20 cellular contexts compared by ENCODE assay signal in the genomic region with DNA sequence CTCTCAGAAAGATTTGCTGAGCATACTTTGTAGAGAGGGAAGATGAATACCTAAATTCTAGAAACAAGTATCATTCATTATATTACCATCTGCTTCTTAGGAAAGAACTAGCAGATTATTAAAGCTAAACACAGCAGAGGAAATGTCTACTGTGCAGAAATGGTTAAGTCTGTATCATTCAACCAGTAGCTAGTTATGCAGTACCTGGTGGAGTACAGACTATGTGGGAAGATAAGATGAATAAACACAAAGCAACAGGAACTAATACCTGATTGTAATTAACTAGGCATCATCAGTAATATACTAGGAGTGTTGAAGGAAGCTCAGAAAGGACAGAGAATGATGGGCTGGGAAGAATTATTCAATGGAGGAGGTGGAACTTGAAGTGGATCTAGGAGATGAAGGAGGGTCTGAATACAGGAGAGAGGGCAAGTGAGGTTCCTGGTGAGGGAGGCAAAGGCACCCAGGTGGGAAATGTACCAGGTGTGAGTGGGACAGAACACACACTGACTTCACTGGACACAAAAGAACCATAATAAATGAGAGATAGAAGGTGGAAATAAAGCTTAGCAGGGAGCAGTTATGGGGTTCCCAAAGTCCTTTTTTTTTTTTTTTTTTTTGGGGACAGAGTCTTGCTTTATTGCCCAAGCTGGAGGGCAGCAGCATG. TPM values are rescaled to one million over a fixed set of nuclear protein-coding genes. Genes with fewer than 3 reads are reported as not detected.
DNase-seq lines count a peak whose midpoint lies in the region; ATAC-seq, FAIRE-seq and TF ChIP-seq lines count a peak whose summit lies in the region.
"Had no signal": no experiment of that assay in that cellular context is flagged by ENCODE, and none has a peak within 500 bp of the region (broad histone marks: within the 10 kb centered on the region; RNA-seq: fewer than 3 reads in every experiment).

No MANE protein-coding gene starts in this region.

- no peak overlapping the region for H3K4me3 Mint-ChIP-seq in activated naive CD4-positive, alpha-beta T cell treated with anti-CD3 and anti-CD28 coated beads, Interleukin-2, amount 50 U/mL, for 24 hours
- H3K4me3 Mint-ChIP-seq in HFFc6 = no peak overlapping the region
- no peak overlapping the region for H3K4me3 Mint-ChIP-seq in activated naive CD8-positive, alpha-beta T cell treated with anti-CD3 and anti-CD28 coated beads, Interleukin-2, amount 50 U/mL, for 24 hours
- no peak overlapping the region for H3K4me3 Mint-ChIP-seq in stimulated activated effector memory CD8-positive, alpha-beta T cell treated with anti-CD3 and anti-CD28 coated beads, Interleukin-12 subunit alpha, Interleukin-12 subunit beta, amount 100 ng/mL, for 72 hours
- H3K4me3 Mint-ChIP-seq: neural progenitor cell had no signal

- H3K27me3 Mint-ChIP-seq in activated naive CD4-positive, alpha-beta T cell treated with anti-CD3 and anti-CD28 coated beads, Interleukin-2, amount 50 U/mL, for 24 hours = no peaks in the 10 kb centered on the region
- H3K27me3 Mint-ChIP-seq in HFFc6 (ENCODE audit: insufficient read depth) = peaks cover 3% of the 10 kb centered on the region; the same call in 1 of the 2 replicates
- H3K27me3 Mint-ChIP-seq in activated naive CD8-positive, alpha-beta T cell treated with anti-CD3 and anti-CD28 coated beads, Interleukin-2, amount 50 U/mL, for 24 hours = no peaks in the 10 kb centered on the region

- DNase-seq in activated naive CD4-positive, alpha-beta T cell treated with anti-CD3 and anti-CD28 coated beads, Interleukin-2, amount 50 U/mL, for 16 hours = no peak
- DNase-seq in HFFc6 (no peak), RCC 7860 (ENCODE audit: low spot score) (no peak), DMS79 (lab: John Stamatoyannopoulos, UW) (no peak), dorsolateral prefrontal cortex (no peak)
- no peak for DNase-seq in activated naive CD8-positive, alpha-beta T cell treated with anti-CD3 and anti-CD28 coated beads, Interleukin-2, amount 50 U/mL, for 24 hours
- DNase-seq in stimulated activated effector memory CD8-positive, alpha-beta T cell treated with anti-CD3 and anti-CD28 coated beads, Interleukin-12 subunit alpha, Interleukin-12 subunit beta, amount 100 ng/mL, for 72 hours (ENCODE audit: low spot score in 2 of 2) = no peak
- DNase-seq: activated gamma-delta T cell treated with Interleukin-2 at 50 U/mL for 16 hours; aorta; effector CD4-positive, alpha-beta T cell; erythroblast; foreskin keratinocyte; GDM1; mucosa of descending colon; NCI-H2171; NCI-H524 treated with DMSO at 0.1 percent for 48 hours; testis had no signal

- no peak overlapping the region for H3K27ac ChIP-seq in dorsolateral prefrontal cortex
- H3K27ac ChIP-seq: foreskin keratinocyte, neural progenitor cell, testis had no signal

- no peak for FAIRE-seq in RCC 7860 (lab: Jason Lieb, UNC)

- no peak for ATAC-seq in activated naive CD8-positive, alpha-beta T cell treated with anti-CD3 and anti-CD28 coated beads, Interleukin-2, amount 50 U/mL, for 24 hours
- ATAC-seq in stimulated activated effector memory CD8-positive, alpha-beta T cell treated with anti-CD3 and anti-CD28 coated beads, Interleukin-12 subunit alpha, Interleukin-12 subunit beta, amount 100 ng/mL, for 72 hours = no peak
- ATAC-seq: foreskin keratinocyte, mucosa of descending colon had no signal

- H3K4me1 Mint-ChIP-seq in activated naive CD4-positive, alpha-beta T cell treated with anti-CD3 and anti-CD28 coated beads, Interleukin-2, amount 50 U/mL, for 24 hours = peaks cover 81% of the 10 kb centered on the region
- H3K4me1 Mint-ChIP-seq in HFFc6 (ENCODE audit: low read depth) = peaks cover 64% of the 10 kb centered on the region
- peaks cover 80% of the 10 kb centered on the region for H3K4me1 Mint-ChIP-seq in activated naive CD8-positive, alpha-beta T cell treated with anti-CD3 and anti-CD28 coated beads, Interleukin-2, amount 50 U/mL, for 24 hours
- peaks cover 54% of the 10 kb centered on the region for H3K4me1 Mint-ChIP-seq in stimulated activated effector memory CD8-positive, alpha-beta T cell treated with anti-CD3 and anti-CD28 coated beads, Interleukin-12 subunit alpha, Interleukin-12 subunit beta, amount 100 ng/mL, for 72 hours

- peak overlapping the region; percentile 81 for H3K27ac Mint-ChIP-seq in activated naive CD4-positive, alpha-beta T cell treated with anti-CD3 and anti-CD28 coated beads, Interleukin-2, amount 50 U/mL, for 24 hours
- peak overlapping the region; percentile 0; the same call in 1 of the 2 replicates for H3K27ac Mint-ChIP-seq in HFFc6
- H3K27ac Mint-ChIP-seq in activated naive CD8-positive, alpha-beta T cell treated with anti-CD3 and anti-CD28 coated beads, Interleukin-2, amount 50 U/mL, for 24 hours = peak overlapping the region; percentile 6
- H3K27ac Mint-ChIP-seq in stimulated activated effector memory CD8-positive, alpha-beta T cell treated with anti-CD3 and anti-CD28 coated beads, Interleukin-12 subunit alpha, Interleukin-12 subunit beta, amount 100 ng/mL, for 72 hours = peak overlapping the region; percentile 1
- H3K27ac Mint-ChIP-seq: neural progenitor cell had no signal

- H3K9me3 Mint-ChIP-seq in activated naive CD4-positive, alpha-beta T cell treated with anti-CD3 and anti-CD28 coated beads, Interleukin-2, amount 50 U/mL, for 24 hours = no peaks in the 10 kb centered on the region
- no peaks in the 10 kb centered on the region for H3K9me3 Mint-ChIP-seq in HFFc6
- peaks cover 12% of the 10 kb centered on the region for H3K9me3 Mint-ChIP-seq in activated naive CD8-positive, alpha-beta T cell treated with anti-CD3 and anti-CD28 coated beads, Interleukin-2, amount 50 U/mL, for 24 hours
- H3K9me3 Mint-ChIP-seq in stimulated activated effector memory CD8-positive, alpha-beta T cell treated with anti-CD3 and anti-CD28 coated beads, Interleukin-12 subunit alpha, Interleukin-12 subunit beta, amount 100 ng/mL, for 72 hours = no peaks in the 10 kb centered on the region
- H3K9me3 Mint-ChIP-seq: neural progenitor cell had no signal

- H3K27me3 ChIP-seq in dorsolateral prefrontal cortex = no peaks in the 10 kb centered on the region
- H3K27me3 ChIP-seq: foreskin keratinocyte, neural progenitor cell, testis had no signal

- peaks cover 4% of the 10 kb centered on the region for H3K36me3 Mint-ChIP-seq in activated naive CD4-positive, alpha-beta T cell treated with anti-CD3 and anti-CD28 coated beads, Interleukin-2, amount 50 U/mL, for 24 hours
- H3K36me3 Mint-ChIP-seq in HFFc6 (ENCODE audit: low read depth) = peaks cover 8% of the 10 kb centered on the region
- H3K36me3 Mint-ChIP-seq in activated naive CD8-positive, alpha-beta T cell treated with anti-CD3 and anti-CD28 coated beads, Interleukin-2, amount 50 U/mL, for 24 hours (ENCODE audit: low read depth) = peaks cover 16% of the 10 kb centered on the region
- peaks cover 8% of the 10 kb centered on the region for H3K36me3 Mint-ChIP-seq in stimulated activated effector memory CD8-positive, alpha-beta T cell treated with anti-CD3 and anti-CD28 coated beads, Interleukin-12 subunit alpha, Interleukin-12 subunit beta, amount 100 ng/mL, for 72 hours

- H3K4me3 ChIP-seq in dorsolateral prefrontal cortex = no peak overlapping the region
- H3K4me3 ChIP-seq: mucosa of descending colon, neural progenitor cell, prostate gland, testis had no signal

- intact Hi-C loops in dorsolateral prefrontal cortex (cut with DNase I) = no loop called here

- TF ChIP-seq CTCF in HFFc6 (IDR thresholded peaks at IDR 0.05) = no peak
- no peak for TF ChIP-seq CTCF in dorsolateral prefrontal cortex (IDR thresholded peaks at IDR 0.05 in 54 of 56, conservative IDR thresholded peaks at IDR 0.05 in 2 of 56; ENCODE audit: low read depth in 1 of 56, partially characterized antibody in 56 of 56)

RNA-seq across cellular contexts. Expression of gene WDFY1, which starts 9.5 kb away (rescaled TPM):
- 10 to 100 TPM; 35.2 to 50.4 (median 44.7) TPM for total RNA-seq in HFFc6 (2021; fragmentation: NEBNext Ultra II Directional; extraction: Animal tissue kit (Norgen Biotek cat#: 25700))
- total RNA-seq in dorsolateral prefrontal cortex = 10 to 100 TPM; 24.8 to 56.2 (median 37.5) TPM

RNA-seq across cellular contexts. Expression of gene MRPL44, which starts 21.7 kb away (rescaled TPM):
- total RNA-seq in HFFc6 (2021; fragmentation: NEBNext Ultra II Directional; extraction: Animal tissue kit (Norgen Biotek cat#: 25700)) = 10 to 100 TPM; 27.5 to 29.8 (median 28.6) TPM
- 10 to 100 TPM; 12.3 to 28.1 (median 20.4) TPM for total RNA-seq in dorsolateral prefrontal cortex

Comparison
In these comparisons a context has a peak if more than half of its experiments do, and no peak if none do; other contexts are left out.
1. H3K27ac Mint-ChIP-seq: peak in every context shown above with its lines; median percentile 81 in activated naive CD4-positive, alpha-beta T cell treated with anti-CD3 and anti-CD28 coated beads, Interleukin-2, amount 50 U/mL, for 24 hours; 6 in activated naive CD8-positive, alpha-beta T cell treated with anti-CD3 and anti-CD28 coated beads, Interleukin-2, amount 50 U/mL, for 24 hours; 1 in stimulated activated effector memory CD8-positive, alpha-beta T cell treated with anti-CD3 and anti-CD28 coated beads, Interleukin-12 subunit alpha, Interleukin-12 subunit beta, amount 100 ng/mL, for 72 hours; 0 in HFFc6.